1 cellular context compared by ENCODE assay signal in the genomic region with DNA sequence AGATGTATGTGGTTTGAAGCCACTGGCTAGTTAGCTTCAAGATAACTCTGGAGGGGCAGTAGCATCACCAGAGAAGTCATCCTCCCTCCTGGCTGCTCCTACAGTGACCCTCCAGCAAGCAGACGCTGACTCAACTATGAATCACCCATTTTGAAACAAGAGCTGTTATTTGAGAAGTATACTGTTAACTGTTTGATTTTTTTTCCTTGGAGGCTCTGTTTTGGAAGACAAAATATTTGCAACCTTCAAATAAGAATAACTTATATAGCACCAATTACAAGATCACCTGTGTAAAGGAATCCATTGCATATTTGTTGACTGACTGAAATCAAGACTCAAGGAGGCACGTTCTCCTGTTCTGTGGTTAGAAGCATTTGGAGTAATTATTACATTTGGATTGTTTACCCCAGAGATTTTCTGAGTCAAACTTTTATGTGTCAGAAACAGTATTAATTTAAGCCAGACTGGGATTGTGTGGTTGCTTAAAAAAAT.
TF ChIP-seq lines count a peak whose summit lies in the region.

No MANE protein-coding gene starts in this region.

TF ChIP-seq in HEK293, 187 proteins besides CTCF, POLR2A, EP300 and RAD21 (continued from another document):
- TF ChIP-seq, protein P1, sequence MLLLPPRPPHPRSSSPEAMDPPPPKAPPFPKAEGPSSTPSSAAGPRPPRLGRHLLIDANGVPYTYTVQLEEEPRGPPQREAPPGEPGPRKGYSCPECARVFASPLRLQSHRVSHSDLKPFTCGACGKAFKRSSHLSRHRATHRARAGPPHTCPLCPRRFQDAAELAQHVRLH (tag by site-specific recombination; IDR thresholded peaks at IDR 0.05): no peak
- TF ChIP-seq OVOL3 (tag by site-specific recombination; IDR thresholded peaks at IDR 0.05) (no peak), ZNF404 (tag by site-specific recombination; IDR thresholded peaks at IDR 0.05) (no peak), KLF8 (tag by site-specific recombination; IDR thresholded peaks at IDR 0.05) (peak; percentile 35; the same call in 1 of the 2 replicates), ZNF785 (tag by site-specific recombination; IDR thresholded peaks at IDR 0.05) (no peak), ZNF391 (tag by site-specific recombination; IDR thresholded peaks at IDR 0.05; ENCODE audit: borderline replicate concordance, low read depth) (no peak)
TF ChIP-seq in HEK293: peak in this region for 26.
